In the genomic region with DNA sequence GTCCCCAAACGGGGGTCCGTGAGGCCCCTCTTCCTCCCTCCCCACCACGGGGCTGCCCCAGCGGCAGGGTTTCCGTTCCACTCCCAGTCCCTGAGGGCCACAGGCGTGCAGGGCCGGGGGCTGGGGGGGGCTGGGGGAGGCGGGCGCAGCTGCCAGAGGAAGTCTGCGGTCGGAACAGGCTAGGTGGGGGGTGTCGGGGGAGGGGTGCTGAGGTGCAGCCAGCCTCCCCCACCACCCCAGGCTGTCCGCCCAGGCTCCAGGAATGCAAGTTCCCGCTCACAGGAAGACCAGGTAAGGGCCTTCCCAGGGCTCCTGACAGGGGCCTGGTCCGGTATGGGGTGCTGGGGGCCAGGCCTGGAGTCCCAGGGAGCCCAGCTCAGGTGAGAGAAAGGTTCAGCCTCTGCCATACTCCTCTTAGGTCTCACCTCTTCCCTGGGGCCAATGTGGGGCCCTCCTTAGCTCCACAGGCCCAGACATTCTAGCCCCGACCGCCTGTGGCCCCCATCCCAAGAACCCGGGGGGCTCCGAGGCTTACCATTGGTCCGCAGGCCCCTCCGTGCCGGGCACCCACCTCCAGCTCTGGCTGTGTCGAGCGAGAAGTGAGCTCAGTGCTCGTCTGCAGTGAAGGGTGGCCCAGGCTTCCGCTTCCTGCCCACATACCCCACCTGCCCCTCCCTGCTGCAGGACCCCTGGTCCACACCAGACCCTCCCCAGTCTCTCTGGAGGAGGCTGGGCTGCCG, we compare ENCODE assay signal across 8 cellular contexts. TPM values are rescaled to one million over a fixed set of nuclear protein-coding genes. Genes with fewer than 3 reads are reported as not detected.
DNase-seq lines count a peak whose midpoint lies in the region; ATAC-seq and TF ChIP-seq lines count a peak whose summit lies in the region.

A gene with protein sequence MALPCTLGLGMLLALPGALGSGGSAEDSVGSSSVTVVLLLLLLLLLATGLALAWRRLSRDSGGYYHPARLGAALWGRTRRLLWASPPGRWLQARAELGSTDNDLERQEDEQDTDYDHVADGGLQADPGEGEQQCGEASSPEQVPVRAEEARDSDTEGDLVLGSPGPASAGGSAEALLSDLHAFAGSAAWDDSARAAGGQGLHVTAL (minus strand): TSS at position 601 of the 740 bp plus-strand sequence. CDS start 63 bp downstream, at position 538.

- H3K27me3 ChIP-seq in OCI-LY1 (ENCODE audit: insufficient read depth, low read length) (no peaks in the 10 kb centered on the region), neuronal stem cell (ENCODE audit: control insufficient read depth in 3 of 3, insufficient read depth in 3 of 3, low read depth in 1 of 3, low read length in 3 of 3) (peaks cover 0 to 1% (median 0%) of the 10 kb centered on the region in 3 experiments)

- H2AK5ac ChIP-seq in neuronal stem cell (ENCODE audit: low read depth, low read length): no peak within 1 kb of the TSS

- H3K4me2 ChIP-seq in OCI-LY1 (ENCODE audit: low read length) (peak within 1 kb of the TSS; percentile 89), neuronal stem cell (ENCODE audit: insufficient read depth, low read length, poor library complexity, severe bottlenecking) (no peak within 1 kb of the TSS)

- no peak within 1 kb of the TSS for H3K18ac ChIP-seq in neuronal stem cell (ENCODE audit: low read length)

- H3K9me3 ChIP-seq in OCI-LY1 (ENCODE audit: low read length) (no peaks in the 10 kb centered on the region), neuronal stem cell (replicated peaks in 1 of 2; ENCODE audit: control insufficient read depth in 2 of 2, insufficient read depth in 1 of 2, low read depth in 1 of 2, low read length in 2 of 2) (no peaks in the 10 kb centered on the region)

- H2BK15ac ChIP-seq in neuronal stem cell (ENCODE audit: low read length): no peak within 1 kb of the TSS

- H3K27ac ChIP-seq in OCI-LY1 (ENCODE audit: low read depth, low read length, poor library complexity, severe bottlenecking): peak within 1 kb of the TSS; percentile 97
- no peak within 1 kb of the TSS for H3K27ac ChIP-seq in neuronal stem cell (replicated peaks; ENCODE audit: low read length)

- no peaks in the 10 kb centered on the region for H4K20me1 ChIP-seq in OCI-LY1 (ENCODE audit: insufficient read depth, low read length)

- H3K9ac ChIP-seq in OCI-LY1 (ENCODE audit: low read length): peak within 1 kb of the TSS; percentile 92
- no peak within 1 kb of the TSS for H3K9ac ChIP-seq in neuronal stem cell (ENCODE audit: low read depth, low read length, poor library complexity)

- no CpG with 5 or more reads among the region's 27 CpGs for WGBS in neuronal stem cell (ENCODE audit: extremely low coverage in 2 of 2, insufficient read length in 2 of 2, insufficient replicate concordance in 1 of 2), 2 donors

- H3K79me1 ChIP-seq in neuronal stem cell (ENCODE audit: low read depth, low read length): peaks cover 5% of the 10 kb centered on the region

- peaks cover 43% of the 10 kb centered on the region for H3K36me3 ChIP-seq in OCI-LY1 (ENCODE audit: insufficient read depth, low read length)
- H3K36me3 ChIP-seq in neuronal stem cell (replicated peaks in 1 of 2; ENCODE audit: control insufficient read depth in 2 of 2, insufficient read depth in 2 of 2, low read length in 2 of 2): peaks cover 41 to 83% of the 10 kb centered on the region in 2 donors

- H3K4me1 ChIP-seq in OCI-LY1 (ENCODE audit: insufficient read depth, low read length, severe bottlenecking): peaks cover 97% of the 10 kb centered on the region
- H3K4me1 ChIP-seq in neuronal stem cell (ENCODE audit: control insufficient read depth in 2 of 2, insufficient read depth in 1 of 2, low read depth in 1 of 2, low read length in 2 of 2): peaks cover 0 to under 1% of the 10 kb centered on the region in 2 donors

- DNase-seq in GM12864 (ENCODE audit: low read depth) (no peak), neuronal stem cell (ENCODE audit: low spot score) (no peak), 8988T (no peak), AG08396 (ENCODE audit: low spot score) (no peak), RPMI8226 (no peak)
- DNase-seq in activated gamma-delta T cell treated with anti-CD3 and anti-CD28 coated beads, Interleukin-2, amount 50 U/mL, for 16 hours (ENCODE audit: low read depth): peak; percentile 66

- no peak within 1 kb of the TSS for H2BK120ac ChIP-seq in neuronal stem cell (ENCODE audit: low read depth, low read length)

- H3K9me2 ChIP-seq in OCI-LY1 (ENCODE audit: low read depth, low read length): no peaks in the 10 kb centered on the region

- H3F3A ChIP-seq in OCI-LY1 (ENCODE audit: insufficient read depth, low read length): 0 out of 2 replicates have a peak, but pooled peaks cover 1% of the 10 kb centered on the region

- H3K79me2 ChIP-seq in OCI-LY1 (ENCODE audit: insufficient read depth, low read length): no peaks in the 10 kb centered on the region

- H4K91ac ChIP-seq in neuronal stem cell (ENCODE audit: low read depth, low read length, poor library complexity): no peak within 1 kb of the TSS

- H3K23ac ChIP-seq in neuronal stem cell (ENCODE audit: low read depth, low read length, poor library complexity): peak within 1 kb of the TSS; percentile 65

- no peak within 1 kb of the TSS for H3K4ac ChIP-seq in neuronal stem cell (ENCODE audit: low read length)

- TF ChIP-seq CTCF in GM12864 (IDR thresholded peaks at IDR 0.05; ENCODE audit: low read depth, low read length, missing control alignments) (no peak), OCI-LY1 (IDR thresholded peaks at IDR 0.05; ENCODE audit: low read length) (no peak)

- H2AFZ ChIP-seq in OCI-LY1 (ENCODE audit: low read length): no peak within 1 kb of the TSS
- H2AFZ ChIP-seq in neuronal stem cell (ENCODE audit: low read length): no peak within 1 kb of the TSS

- H3K4me3 ChIP-seq in GM12864 (ENCODE audit: low read depth, low read length): peak within 1 kb of the TSS; percentile 87
- H3K4me3 ChIP-seq in OCI-LY1 (ENCODE audit: low read depth, low read length, poor library complexity, severe bottlenecking): peak within 1 kb of the TSS; percentile 79
- peak within 1 kb of the TSS in 1 of 2 donors; percentile 15 for H3K4me3 ChIP-seq in neuronal stem cell (ENCODE audit: low read length in 2 of 2)

- H2BK5ac ChIP-seq in neuronal stem cell (ENCODE audit: low read length): no peak within 1 kb of the TSS

- ATAC-seq in HG03025 (IDR thresholded peaks at IDR 0.05; ENCODE audit: low FRiP score, unreplicated experiment): no peak

- H4K8ac ChIP-seq in neuronal stem cell (ENCODE audit: low read depth, low read length): peak within 1 kb of the TSS; percentile 43

- no peak within 1 kb of the TSS for H3K14ac ChIP-seq in neuronal stem cell (ENCODE audit: low read length)

- no peak within 1 kb of the TSS for H2BK12ac ChIP-seq in neuronal stem cell (ENCODE audit: low read length)

RNA-seq across cellular contexts. Expression of the gene that starts here (rescaled TPM):
- polyA plus RNA-seq in neuronal stem cell (2013, experiment 1 of 2): 0.49 TPM
- 0.71 TPM for polyA plus RNA-seq in neuronal stem cell (2013, experiment 2 of 2)
